ENCODE assay signal across 26 cellular contexts in genomic region chr12:132824053-132824452, GRCh38. TPM values are rescaled to one million over a fixed set of nuclear protein-coding genes. Genes with fewer than 3 reads are reported as not detected.
A peak's percentile ranks its signal among the peaks of the same experiment; 100 is the strongest.
DNase-seq lines count a peak whose midpoint lies in the region; ATAC-seq and TF ChIP-seq lines count a peak whose summit lies in the region.
"Had no signal": no experiment of that assay in that cellular context is flagged by ENCODE, and none has a peak within 500 bp of the region (broad histone marks: within the 10 kb centered on the region; RNA-seq: fewer than 3 reads in every experiment).

No MANE protein-coding gene starts in this region.

- no peak overlapping the region for H3K4me2 ChIP-seq in smooth muscle cell

- no peak overlapping the region for H2AFZ ChIP-seq in smooth muscle cell (ENCODE audit: low read depth)

- DNase-seq in HPDE6-E6E7 (ENCODE audit: extremely low spot score) (peak; percentile 29), activated B cell treated with CpG ODN at 0.5 μM for 24 hours (no peak), foreskin keratinocyte (peak in 1 of 2 donors; percentile 32), smooth muscle cell (lab: John Stamatoyannopoulos, UW; ENCODE audit: unreplicated experiment) (no peak), NCI-H146 treated with DMSO at 0.1 percent for 48 hours (lab: John Stamatoyannopoulos, UW; ENCODE audit: unreplicated experiment) (no peak)
- DNase-seq in activated CD4-positive, alpha-beta T cell treated with anti-CD3 and anti-CD28 coated beads for 48 hours = no peak
- DNase-seq: activated CD8-positive, alpha-beta memory T cell treated with anti-CD3 and anti-CD28 coated beads for 24 hours; activated naive CD4-positive, alpha-beta T cell; activated T-cell treated with anti-CD3 and anti-CD28 coated beads, Interleukin-2, amount 50 U/mL, for 24 hours; adrenal gland; CD4-positive, CD25-positive, alpha-beta regulatory T cell; cortex of kidney; glutamatergic neuron; KG1; kidney glomerular epithelial cell; mesenchymal stem cell; naive B cell; NCI-H1694; NCI-H69; ovary; tibial artery had no signal

- no peak overlapping the region for H3K9ac ChIP-seq in smooth muscle cell (ENCODE audit: low read depth)

- intact Hi-C loops in activated B cell treated with CpG ODN at 0.5 μM for 24 hours (cut with micrococcal nuclease) = no loop called here

- H3K79me2 ChIP-seq in smooth muscle cell (ENCODE audit: low read depth) = peaks cover 80% of the 10 kb centered on the region

- no peaks in the 10 kb centered on the region for H3K36me3 ChIP-seq in smooth muscle cell (ENCODE audit: low read depth)
- H3K36me3 ChIP-seq: ovary had no signal

- H3K9me3 ChIP-seq in smooth muscle cell (replicated peaks; ENCODE audit: low read depth) = no peaks in the 10 kb centered on the region
- H3K9me3 ChIP-seq: adrenal gland, ovary, tibial artery had no signal

- TF ChIP-seq CTCF in activated B cell treated with CpG ODN at 0.5 μM for 24 hours (IDR thresholded peaks at IDR 0.05) (no peak), foreskin keratinocyte (conservative IDR thresholded peaks at IDR 0.05) (no peak), smooth muscle cell (IDR thresholded peaks at IDR 0.05; ENCODE audit: borderline replicate concordance, insufficient read depth, poor library complexity, severe bottlenecking) (no peak)

- WGBS in smooth muscle cell (ENCODE audit: low lambda C conversion rate) = 89% methylated on average over 7 of the region's 7 CpGs

- no peak overlapping the region for H3K4me3 Mint-ChIP-seq in activated B cell treated with CpG ODN at 0.5 μM for 24 hours
- H3K4me3 Mint-ChIP-seq: activated T-cell treated with anti-CD3 and anti-CD28 coated beads, Interleukin-2, amount 50 U/mL, for 24 hours; stimulated activated naive CD8-positive, alpha-beta T cell treated with anti-CD3 and anti-CD28 coated beads, Interleukin-15, Interleukin-2, amounts not matched to agents 100 ng/mL and 50 ng/mL, for 24 hours; T-helper 1 cell treated with Interleukin-12 subunit alpha and Interleukin-12 subunit beta and Interleukin-4 antibody, amounts not matched to agents 30 μg/mL and 1 μg/mL, for 36 hours had no signal

- H3K9me3 Mint-ChIP-seq in activated B cell treated with CpG ODN at 0.5 μM for 24 hours = no peaks in the 10 kb centered on the region
- H3K9me3 Mint-ChIP-seq: activated T-cell treated with anti-CD3 and anti-CD28 coated beads, Interleukin-2, amount 50 U/mL, for 24 hours; CD4-positive, CD25-positive, alpha-beta regulatory T cell; naive B cell; stimulated activated naive CD8-positive, alpha-beta T cell treated with anti-CD3 and anti-CD28 coated beads, Interleukin-15, Interleukin-2, amounts not matched to agents 100 ng/mL and 50 ng/mL, for 24 hours; T-helper 1 cell treated with Interleukin-12 subunit alpha and Interleukin-12 subunit beta and Interleukin-4 antibody, amounts not matched to agents 30 μg/mL and 1 μg/mL, for 36 hours had no signal

- CTCF ChIA-PET in activated B cell treated with CpG ODN at 0.5 μM for 24 hours (lab: Charles Lee) = no interaction called here

- H3K4me1 ChIP-seq in foreskin keratinocyte = peaks cover 9% of the 10 kb centered on the region
- peaks cover 6% of the 10 kb centered on the region for H3K4me1 ChIP-seq in smooth muscle cell (ENCODE audit: low read depth)

- H3K27ac ChIP-seq in foreskin keratinocyte (no peak overlapping the region), smooth muscle cell (ENCODE audit: low read depth) (peak overlapping the region; percentile 41)
- H3K27ac ChIP-seq: adrenal gland, ovary, SK-N-MC, tibial artery had no signal

- H3K4me1 Mint-ChIP-seq in activated B cell treated with CpG ODN at 0.5 μM for 24 hours = peaks cover 72% of the 10 kb centered on the region

- H3K27me3 Mint-ChIP-seq in activated B cell treated with CpG ODN at 0.5 μM for 24 hours = no peaks in the 10 kb centered on the region
- H3K27me3 Mint-ChIP-seq: activated T-cell treated with anti-CD3 and anti-CD28 coated beads, Interleukin-2, amount 50 U/mL, for 24 hours; naive B cell; stimulated activated naive CD8-positive, alpha-beta T cell treated with anti-CD3 and anti-CD28 coated beads, Interleukin-15, Interleukin-2, amounts not matched to agents 100 ng/mL and 50 ng/mL, for 24 hours had no signal

- H3K27me3 ChIP-seq in foreskin keratinocyte (no peaks in the 10 kb centered on the region), smooth muscle cell (ENCODE audit: low read depth) (no peaks in the 10 kb centered on the region)
- H3K27me3 ChIP-seq: adrenal gland, ovary, tibial artery had no signal

- ATAC-seq in activated B cell treated with CpG ODN at 0.5 μM for 24 hours (ENCODE audit: low read depth) (no peak), foreskin keratinocyte (peak; percentile 52), HG03045 (IDR thresholded peaks at IDR 0.05; ENCODE audit: unreplicated experiment) (no peak)
- ATAC-seq: right cardiac atrium had no signal

- peaks cover 3% of the 10 kb centered on the region for H3F3A ChIP-seq in smooth muscle cell (ENCODE audit: low read depth)

- peaks cover 82% of the 10 kb centered on the region for H4K20me1 ChIP-seq in smooth muscle cell (ENCODE audit: low read depth)

- POLR2A ChIA-PET in activated B cell treated with CpG ODN at 0.5 μM for 24 hours (lab: Charles Lee) = no interaction called here

- H3K36me3 Mint-ChIP-seq in activated B cell treated with CpG ODN at 0.5 μM for 24 hours (ENCODE audit: low read depth) = peaks cover 60% of the 10 kb centered on the region

- peak overlapping the region; percentile 37 for H3K27ac Mint-ChIP-seq in activated B cell treated with CpG ODN at 0.5 μM for 24 hours
- H3K27ac Mint-ChIP-seq: stimulated activated naive CD8-positive, alpha-beta T cell treated with anti-CD3 and anti-CD28 coated beads, Interleukin-15, Interleukin-2, amounts not matched to agents 100 ng/mL and 50 ng/mL, for 24 hours; T-helper 1 cell treated with Interleukin-12 subunit alpha and Interleukin-12 subunit beta and Interleukin-4 antibody, amounts not matched to agents 30 μg/mL and 1 μg/mL, for 36 hours had no signal

- no peak overlapping the region for H3K4me3 ChIP-seq in smooth muscle cell
- H3K4me3 ChIP-seq: adrenal gland, ovary, SK-N-MC, tibial artery had no signal

RNA-seq across cellular contexts. Expression of gene GOLGA3, which starts 4.6 kb away (rescaled TPM):
- 51.3 and 52.4 TPM in 2 replicates for total RNA-seq in activated B cell treated with CpG ODN at 0.5 μM for 24 hours
- 50.2 and 58.3 TPM in 2 replicates for total RNA-seq in foreskin keratinocyte
- polyA plus RNA-seq in foreskin keratinocyte = 8.2 and 9.1 TPM in 2 replicates
- total RNA-seq in smooth muscle cell = 34.5 and 60.1 TPM in 2 replicates
- 25.1 and 53.1 TPM in 2 replicates for polyA plus RNA-seq in smooth muscle cell
